2 cellular contexts compared by ENCODE assay signal in the genomic region with DNA sequence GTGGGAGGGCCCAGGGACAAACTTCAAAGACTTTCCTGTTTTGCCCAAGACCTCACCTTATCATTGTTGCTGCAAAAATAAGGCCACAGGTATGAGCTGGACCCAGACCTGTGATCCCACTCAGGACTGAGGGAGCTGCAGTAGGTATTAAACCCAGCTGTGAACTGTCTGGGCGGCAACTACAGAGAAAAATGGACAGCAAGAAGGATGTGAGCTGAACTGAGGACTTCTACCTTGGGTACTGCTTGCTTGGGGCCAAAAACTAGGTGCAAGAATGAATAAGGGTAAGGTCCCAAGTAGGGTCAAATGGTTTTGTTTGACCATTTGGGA.
TF ChIP-seq lines count a peak whose summit lies in the region.

No MANE protein-coding gene starts in this region.

TF ChIP-seq in HepG2, 621 proteins besides CTCF, POLR2A, EP300 and RAD21:
- TF ChIP-seq NR2C2 (CRISPR knock-in tag; IDR thresholded peaks at IDR 0.05; ENCODE audit: borderline replicate concordance) (0 out of 2 replicates have a peak, but pooled peaks have one; percentile 1), ZNF563 (CRISPR knock-in tag; IDR thresholded peaks at IDR 0.05) (no peak)
- TF ChIP-seq, protein P1, sequence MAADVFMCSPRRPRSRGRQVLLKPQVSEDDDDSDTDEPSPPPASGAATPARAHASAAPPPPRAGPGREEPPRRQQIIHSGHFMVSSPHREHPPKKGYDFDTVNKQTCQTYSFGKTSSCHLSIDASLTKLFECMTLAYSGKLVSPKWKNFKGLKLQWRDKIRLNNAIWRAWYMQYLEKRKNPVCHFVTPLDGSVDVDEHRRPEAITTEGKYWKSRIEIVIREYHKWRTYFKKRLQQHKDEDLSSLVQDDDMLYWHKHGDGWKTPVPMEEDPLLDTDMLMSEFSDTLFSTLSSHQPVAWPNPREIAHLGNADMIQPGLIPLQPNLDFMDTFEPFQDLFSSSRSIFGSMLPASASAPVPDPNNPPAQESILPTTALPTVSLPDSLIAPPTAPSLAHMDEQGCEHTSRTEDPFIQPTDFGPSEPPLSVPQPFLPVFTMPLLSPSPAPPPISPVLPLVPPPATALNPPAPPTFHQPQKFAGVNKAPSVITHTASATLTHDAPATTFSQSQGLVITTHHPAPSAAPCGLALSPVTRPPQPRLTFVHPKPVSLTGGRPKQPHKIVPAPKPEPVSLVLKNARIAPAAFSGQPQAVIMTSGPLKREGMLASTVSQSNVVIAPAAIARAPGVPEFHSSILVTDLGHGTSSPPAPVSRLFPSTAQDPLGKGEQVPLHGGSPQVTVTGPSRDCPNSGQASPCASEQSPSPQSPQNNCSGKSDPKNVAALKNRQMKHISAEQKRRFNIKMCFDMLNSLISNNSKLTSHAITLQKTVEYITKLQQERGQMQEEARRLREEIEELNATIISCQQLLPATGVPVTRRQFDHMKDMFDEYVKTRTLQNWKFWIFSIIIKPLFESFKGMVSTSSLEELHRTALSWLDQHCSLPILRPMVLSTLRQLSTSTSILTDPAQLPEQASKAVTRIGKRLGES (CRISPR knock-in tag; IDR thresholded peaks at IDR 0.05; ENCODE audit: borderline replicate concordance): no peak

TF ChIP-seq in K562, 482 proteins besides CTCF, POLR2A, EP300 and RAD21:
- TF ChIP-seq NR2C2 (CRISPR knock-in tag; IDR thresholded peaks at IDR 0.05) (no peak), NR2C2 (tag; IDR thresholded peaks at IDR 0.05) (0 out of 2 replicates have a peak, but pooled peaks have one; percentile 2), ETV1 (tag; conservative IDR thresholded peaks at IDR 0.05; ENCODE audit: low read depth) (no peak)
TF ChIP-seq in K562: peak in this region for 1.
